Comparison of ENCODE assay signal across 18 cellular contexts in genomic region chr1:8266436-8267165, GRCh38. TPM values are rescaled to one million over a fixed set of nuclear protein-coding genes. Genes with fewer than 3 reads are reported as not detected.
DNase-seq lines count a peak whose midpoint lies in the region; ATAC-seq, FAIRE-seq and TF ChIP-seq lines count a peak whose summit lies in the region.
"Had no signal": no experiment of that assay in that cellular context is flagged by ENCODE, and none has a peak within 500 bp of the region (broad histone marks: within the 10 kb centered on the region; RNA-seq: fewer than 3 reads in every experiment).

No MANE protein-coding gene starts in this region.

- H3K36me3 Mint-ChIP-seq in mesothelial cell of epicardium, result no peaks in the 10 kb centered on the region

- H3K36me3 ChIP-seq in esophagus muscularis mucosa, result no peaks in the 10 kb centered on the region
- H3K36me3 ChIP-seq: BLaER1 treated with 17β-estradiol and CSF1 and Interleukin-3, amounts not matched to agents 10 nM and 100 nM had no signal

- ATAC-seq in HG02763 (IDR thresholded peaks at IDR 0.05; ENCODE audit: unreplicated experiment), result no peak
- ATAC-seq: activated naive CD8-positive, alpha-beta T cell treated with anti-CD3 and anti-CD28 coated beads, Interleukin-2, amount 50 U/mL, for 24 hours had no signal

- H3K27me3 ChIP-seq in esophagus muscularis mucosa, result no peaks in the 10 kb centered on the region
- H3K27me3 ChIP-seq: BLaER1 treated with 17β-estradiol and CSF1 and Interleukin-3, amounts not matched to agents 10 nM and 100 nM; testis had no signal

- peaks cover 36% of the 10 kb centered on the region for H3K4me1 Mint-ChIP-seq in mesothelial cell of epicardium
- H3K4me1 Mint-ChIP-seq: activated naive CD8-positive, alpha-beta T cell treated with anti-CD3 and anti-CD28 coated beads, Interleukin-2, amount 50 U/mL, for 24 hours had no signal

- no peak overlapping the region for H3K4me3 Mint-ChIP-seq in mesothelial cell of epicardium
- H3K4me3 Mint-ChIP-seq: activated naive CD8-positive, alpha-beta T cell treated with anti-CD3 and anti-CD28 coated beads, Interleukin-2, amount 50 U/mL, for 24 hours; dendritic cell treated with granulocyte-macrophage colony-stimulating factor and Interleukin-4, amounts not matched to agents 40 ng/mL and 50 ng/mL, for 4 days had no signal

- no peak overlapping the region for H3K4me3 ChIP-seq in esophagus muscularis mucosa
- H3K4me3 ChIP-seq: BLaER1 treated with 17β-estradiol and CSF1 and Interleukin-3, amounts not matched to agents 10 nM and 100 nM; testis had no signal

- TF ChIP-seq EP300 in esophagus muscularis mucosa (IDR thresholded peaks at IDR 0.05), result no peak

- no peaks in the 10 kb centered on the region for H3K9me3 Mint-ChIP-seq in mesothelial cell of epicardium
- H3K9me3 Mint-ChIP-seq: activated naive CD8-positive, alpha-beta T cell treated with anti-CD3 and anti-CD28 coated beads, Interleukin-2, amount 50 U/mL, for 24 hours; activated T-helper 2 cell treated with anti-CD3 and anti-CD28 coated beads, Interferon-gamma antibody, Interleukin-2, Interleukin-4, amounts not matched to agents 10 μg/mL and 5 μg/mL and 100 μg/mL, durations not matched to agents 14 hours and 24 hours and 36 hours had no signal

- no peak for TF ChIP-seq POLR2A in esophagus muscularis mucosa (IDR thresholded peaks at IDR 0.05; ENCODE audit: low read depth)

- peak overlapping the region; percentile 89 for H3K27ac Mint-ChIP-seq in mesothelial cell of epicardium
- H3K27ac Mint-ChIP-seq: activated naive CD8-positive, alpha-beta T cell treated with anti-CD3 and anti-CD28 coated beads, Interleukin-2, amount 50 U/mL, for 24 hours; activated T-helper 2 cell treated with anti-CD3 and anti-CD28 coated beads, Interferon-gamma antibody, Interleukin-2, Interleukin-4, amounts not matched to agents 10 μg/mL and 5 μg/mL and 100 μg/mL, durations not matched to agents 14 hours and 24 hours and 36 hours had no signal

- peaks cover 0 to 30% (median 25%) of the 10 kb centered on the region in 4 donors for H3K4me1 ChIP-seq in esophagus muscularis mucosa
- H3K4me1 ChIP-seq: BLaER1 treated with 17β-estradiol and CSF1 and Interleukin-3, amounts not matched to agents 10 nM and 100 nM; testis had no signal

- intact Hi-C loops in esophagus muscularis mucosa (cut with DNase I), result no loop called here

- FAIRE-seq in GM18507 (lab: Jason Lieb, UNC), result peak; percentile 47

- no peaks in the 10 kb centered on the region for H3K27me3 Mint-ChIP-seq in mesothelial cell of epicardium (ENCODE audit: low read depth)

- TF ChIP-seq CTCF in VCaP (conservative IDR thresholded peaks at IDR 0.05), result no peak
- no peak for TF ChIP-seq CTCF in esophagus muscularis mucosa (IDR thresholded peaks at IDR 0.05)
- TF ChIP-seq CTCF in mesothelial cell of epicardium (IDR thresholded peaks at IDR 0.05; ENCODE audit: unreplicated experiment), result no peak

- H3K27ac ChIP-seq in VCaP (peak overlapping the region; percentile 68), esophagus muscularis mucosa (replicated peaks in 1 of 4) (peak overlapping the region; percentile 68 to 87 (median 82))
- H3K27ac ChIP-seq: BLaER1 treated with 17β-estradiol and CSF1 and Interleukin-3, amounts not matched to agents 10 nM and 100 nM; RWPE1 had no signal

- whole genome bisulfite sequencing in esophagus muscularis mucosa, result 64% methylated on average over 7 of the region's 8 CpGs

- no peaks in the 10 kb centered on the region for H3K9me3 ChIP-seq in esophagus muscularis mucosa
- H3K9me3 ChIP-seq: BLaER1 treated with 17β-estradiol and CSF1 and Interleukin-3, amounts not matched to agents 10 nM and 100 nM; testis had no signal

- DNase-seq in GM18507 (ENCODE audit: extremely low spot score, insufficient read length, low read depth) (no peak), esophagus muscularis mucosa (ENCODE audit: extremely low spot score) (no peak), mesothelial cell of epicardium (ENCODE audit: low spot score in 2 of 2, unreplicated experiment in 2 of 2) (no peak), activated T-cell treated with anti-CD3 and anti-CD28 coated beads for 4 hours (no peak)
- no peak for DNase-seq in stimulated activated CD4-positive, alpha-beta T cell treated with anti-CD3 and anti-CD28 coated beads, Interleukin-4, amount 100 ng/mL, for 1 hour
- no peak for DNase-seq in activated effector memory CD4-positive, alpha-beta T cell treated with anti-CD3 and anti-CD28 coated beads, Interleukin-2, amount 50 U/mL, for 16 hours
- DNase-seq: activated naive CD8-positive, alpha-beta T cell treated with anti-CD3 and anti-CD28 coated beads, Interleukin-2, amount 50 U/mL, for 24 hours; HCEC 1CT; KG1; NCI-H187 treated with DMSO at 0.1 percent for 48 hours; NCI-H446; testis had no signal

RNA-seq across cellular contexts. Expression of gene SLC45A1, which starts 51.3 kb away (rescaled TPM):
- 10 to 100 TPM in 2 of 4 donors, 1 to 10 TPM in 2; 6.8 to 17.5 (median 10.7) TPM for total RNA-seq in esophagus muscularis mucosa
- 4.1 to 4.9 TPM (median 4.9 TPM) in 3 replicates for total RNA-seq in mesothelial cell of epicardium
